In the genomic region with DNA sequence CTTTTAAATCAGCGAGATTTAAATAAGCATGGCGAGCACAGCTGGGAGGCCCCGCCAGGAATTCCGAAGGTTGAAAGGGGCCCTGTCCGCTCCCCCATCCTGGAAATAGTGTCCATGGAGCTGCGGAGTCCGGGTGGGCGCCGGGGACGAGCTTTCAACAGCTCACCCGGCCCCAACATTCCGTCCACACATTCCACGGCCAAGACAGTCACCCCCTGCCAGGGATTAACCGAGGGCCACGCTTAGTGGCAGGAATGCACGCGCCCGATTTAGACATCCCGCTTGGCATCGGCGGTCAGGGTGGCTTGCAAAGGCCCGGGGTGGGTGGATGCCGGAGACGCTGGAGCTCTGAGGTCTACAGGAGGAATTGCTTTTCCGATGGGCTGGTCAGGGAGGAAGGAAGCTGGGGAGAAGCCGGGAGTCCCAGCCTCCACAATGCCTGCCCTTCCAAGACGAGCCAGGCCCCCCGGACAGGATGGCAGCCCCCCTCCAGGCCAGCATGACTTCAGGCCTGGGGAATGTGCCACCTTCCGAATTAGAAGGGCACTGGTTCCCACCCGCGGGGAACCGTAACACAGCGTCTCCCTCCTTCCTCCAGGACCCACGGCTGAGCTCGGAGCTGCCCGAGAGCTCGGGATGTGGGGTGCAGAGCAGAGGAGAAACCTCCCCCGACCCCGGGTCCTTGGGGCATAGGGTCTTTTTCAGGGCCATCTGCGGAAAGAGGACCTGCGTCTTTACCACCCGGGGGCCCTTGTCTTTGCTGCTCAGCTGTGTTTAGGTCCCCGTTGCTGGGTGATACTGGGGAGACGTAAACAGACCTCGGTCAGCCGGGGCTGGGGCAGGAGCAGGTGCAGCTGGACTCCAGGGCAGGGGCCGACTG, we compare ENCODE assay signal across 12 cellular contexts. TPM values are rescaled to one million over a fixed set of nuclear protein-coding genes. Genes with fewer than 3 reads are reported as not detected.
DNase-seq lines count a peak whose midpoint lies in the region; ATAC-seq, FAIRE-seq and TF ChIP-seq lines count a peak whose summit lies in the region.
"Had no signal": no experiment of that assay in that cellular context is flagged by ENCODE, and none has a peak within 500 bp of the region (broad histone marks: within the 10 kb centered on the region; RNA-seq: fewer than 3 reads in every experiment).

No MANE protein-coding gene starts in this region.

- H3K4me1 ChIP-seq in endothelial cell of umbilical vein (ENCODE audit: control insufficient read depth, extremely low read depth, insufficient read depth, low read length) (peaks cover 8% of the 10 kb centered on the region), HepG2 (ENCODE audit: insufficient read depth, low read length) (no peaks in the 10 kb centered on the region), subcutaneous abdominal adipose tissue (ENCODE audit: control insufficient read depth in 5 of 5, insufficient read depth in 5 of 5, low read length in 5 of 5) (peaks cover 0 to 10% (median 0%) of the 10 kb centered on the region in 5 donors), PC-3 (ENCODE audit: insufficient read depth, low read length) (no peaks in the 10 kb centered on the region)
- H3K4me1 ChIP-seq: SJSA1 had no signal

- H2AFZ ChIP-seq in endothelial cell of umbilical vein (ENCODE audit: low read depth, low read length) (peak overlapping the region; percentile 49), HepG2 (ENCODE audit: low read length) (no peak overlapping the region), PC-3 (ENCODE audit: low read length) (no peak overlapping the region)

- H3K9ac ChIP-seq in endothelial cell of umbilical vein (replicated peaks; ENCODE audit: extremely low read depth, insufficient read depth, low read length) (peak overlapping the region; percentile 59), HepG2 (ENCODE audit: insufficient read depth, low read depth, low read length) (no peak overlapping the region), subcutaneous abdominal adipose tissue (ENCODE audit: low read length in 5 of 5) (peak overlapping the region in 2 of 5 donors; percentile 30 to 48), PC-3 (ENCODE audit: low read length) (no peak overlapping the region)

- POLR2A ChIA-PET in endothelial cell of umbilical vein (lab: Charles Lee) (no interaction called here), HepG2 (lab: Yijun Ruan, JAX) (no interaction called here), PC-3 (lab: Charles Lee; ENCODE audit: unreplicated experiment) (no interaction called here)

- TF ChIP-seq CTCF in endothelial cell of umbilical vein (IDR thresholded peaks at IDR 0.05; ENCODE audit: extremely low read depth in 1 of 2, insufficient read depth in 1 of 2, low read depth in 1 of 2, low read length in 2 of 2) (no peak), HepG2 (CRISPR knock-in tag; IDR thresholded peaks at IDR 0.05) (no peak), PC-3 (conservative IDR thresholded peaks at IDR 0.05; ENCODE audit: low read depth, low read length) (no peak)

- in situ Hi-C loops in HepG2 (cut with HindIII; ENCODE audit: extremely low pct_ligation_motif_present, low pct_unique_long_range_greater_than_20kb): no loop called here

- no peak for TF ChIP-seq POLR2A in endothelial cell of umbilical vein (IDR thresholded peaks at IDR 0.05; ENCODE audit: low read depth, low read length)
- no peak for TF ChIP-seq POLR2A in HepG2 (IDR thresholded peaks at IDR 0.05; ENCODE audit: insufficient read depth in 1 of 2, low read depth in 2 of 2, low read length in 2 of 2)

- H3K79me2 ChIP-seq in endothelial cell of umbilical vein (ENCODE audit: control insufficient read depth, insufficient read depth, low read length) (no peaks in the 10 kb centered on the region), HepG2 (ENCODE audit: insufficient read depth, low read length) (no peaks in the 10 kb centered on the region), PC-3 (ENCODE audit: low read length) (no peaks in the 10 kb centered on the region)

- dilution Hi-C loops in endothelial cell of umbilical vein (cut with MboI; ENCODE audit: extremely low pct_ligation_motif_present, low sequenced_read_pairs): no loop called here

- H4K20me1 ChIP-seq in endothelial cell of umbilical vein (replicated peaks; ENCODE audit: control insufficient read depth, extremely low read depth, insufficient read depth, low read length) (no peaks in the 10 kb centered on the region), HepG2 (ENCODE audit: insufficient read depth, low read length) (no peaks in the 10 kb centered on the region), PC-3 (ENCODE audit: low read length) (no peaks in the 10 kb centered on the region)

- peak; percentile 14 for DNase-seq in NAMALWA (ENCODE audit: low spot score)
- DNase-seq in endothelial cell of umbilical vein (ENCODE audit: low read depth, low spot score): peak; percentile 59
- DNase-seq in HepG2 (ENCODE audit: low spot score): no peak
- DNase-seq in NCI-H526 treated with DMSO at 0.1 percent for 48 hours (lab: John Stamatoyannopoulos, UW): no peak
- no peak for DNase-seq in DMS114 treated with DMSO at 0.1 percent for 48 hours (lab: John Stamatoyannopoulos, UW; ENCODE audit: unreplicated experiment)
- no peak for DNase-seq in PC-3
- DNase-seq in mucosa of gallbladder (ENCODE audit: low spot score): no peak
- DNase-seq: activated CD4-positive, alpha-beta memory T cell treated with anti-CD3 and anti-CD28 coated beads for 36 hours; amniotic stem cell; NCI-H1694 had no signal

- H3K36me3 ChIP-seq in endothelial cell of umbilical vein (ENCODE audit: control insufficient read depth in 2 of 2, extremely low read depth in 1 of 2, insufficient read depth in 2 of 2, low read length in 2 of 2) (no peaks in the 10 kb centered on the region), HepG2 (replicated peaks in 1 of 2; ENCODE audit: control insufficient read depth in 1 of 2, insufficient read depth in 2 of 2, low read length in 2 of 2) (no peaks in the 10 kb centered on the region), subcutaneous abdominal adipose tissue (ENCODE audit: control insufficient read depth in 5 of 5, insufficient read depth in 5 of 5, low read length in 5 of 5) (no peaks in the 10 kb centered on the region), PC-3 (ENCODE audit: low read depth, low read length) (no peaks in the 10 kb centered on the region)
- H3K36me3 ChIP-seq: SJSA1 had no signal

- WGBS in HepG2 (ENCODE audit: low lambda C conversion rate): 53% methylated on average over 13 of the region's 47 CpGs

- TF ChIP-seq RAD21 in HepG2 (CRISPR knock-in tag; IDR thresholded peaks at IDR 0.05): no peak

- H3K4me3 ChIP-seq in endothelial cell of umbilical vein (replicated peaks in 1 of 3; ENCODE audit: insufficient read depth in 1 of 3, low read depth in 1 of 3, low read length in 3 of 3): peak overlapping the region in 2 of 3 experiments; percentile 4 to 40
- no peak overlapping the region for H3K4me3 ChIP-seq in HepG2 (replicated peaks in 1 of 3; ENCODE audit: insufficient read depth in 1 of 3, low read depth in 2 of 3, low read length in 3 of 3)
- H3K4me3 ChIP-seq in subcutaneous abdominal adipose tissue (ENCODE audit: low read depth in 1 of 5, low read length in 5 of 5): peak overlapping the region in 3 of 5 donors; percentile 14 to 48 (median 29)
- no peak overlapping the region for H3K4me3 ChIP-seq in PC-3 (ENCODE audit: low read length)
- H3K4me3 ChIP-seq: SJSA1 had no signal

- no peaks in the 10 kb centered on the region for H3K9me1 ChIP-seq in endothelial cell of umbilical vein (replicated peaks; ENCODE audit: control insufficient read depth, extremely low read depth, insufficient read depth, low read length)

- intact Hi-C loops in endothelial cell of umbilical vein (cut with micrococcal nuclease): no loop called here
- intact Hi-C loops in HepG2 (cut with micrococcal nuclease; ENCODE audit: unreplicated experiment): no loop called here
- intact Hi-C loops in PC-3 (cut with micrococcal nuclease): no loop called here

- BruUV-seq in endothelial cell of umbilical vein (replicated peaks; lab: Mats Ljungman, UMichigan) (no TSS peak), HepG2 (replicated peaks; lab: Mats Ljungman, UMichigan) (no TSS peak), PC-3 (replicated peaks; lab: Mats Ljungman, UMichigan) (no TSS peak)

- H3K27me3 ChIP-seq in endothelial cell of umbilical vein (ENCODE audit: control insufficient read depth in 2 of 2, insufficient read depth in 2 of 2, low read length in 2 of 2) (no peaks in the 10 kb centered on the region), HepG2 (ENCODE audit: control insufficient read depth in 1 of 2, insufficient read depth in 2 of 2, low read length in 2 of 2) (no peaks in the 10 kb centered on the region), subcutaneous abdominal adipose tissue (ENCODE audit: control insufficient read depth in 5 of 5, insufficient read depth in 4 of 5, low read length in 5 of 5) (peaks cover 0 to 6% (median 0%) of the 10 kb centered on the region in 5 donors), PC-3 (ENCODE audit: low read length) (no peaks in the 10 kb centered on the region)
- H3K27me3 ChIP-seq: SJSA1 had no signal

- ATAC-seq in HepG2: peak; percentile 33; the same call in 1 of the 3 replicates
- ATAC-seq in PC-3: no peak

- CTCF ChIA-PET in endothelial cell of umbilical vein (lab: Charles Lee): no interaction called here
- CTCF ChIA-PET in HepG2 (lab: Yijun Ruan, JAX; ENCODE audit: low intra/inter-chr PET ratio, low total read pairs): no interaction called here
- CTCF ChIA-PET in PC-3 (lab: Charles Lee): no interaction called here

- TF ChIP-seq EP300 in HepG2 (IDR thresholded peaks at IDR 0.05; ENCODE audit: low read depth in 2 of 2, low read length in 2 of 2): no peak
- TF ChIP-seq EP300 in HepG2 (CRISPR knock-in tag; IDR thresholded peaks at IDR 0.05; ENCODE audit: borderline replicate concordance): no peak

- no peaks in the 10 kb centered on the region for H3K9me3 ChIP-seq in endothelial cell of umbilical vein (replicated peaks; ENCODE audit: control insufficient read depth, insufficient read depth, low read length)
- no peaks in the 10 kb centered on the region for H3K9me3 ChIP-seq in HepG2 (ENCODE audit: low read length)
- H3K9me3 ChIP-seq in subcutaneous abdominal adipose tissue (ENCODE audit: control insufficient read depth in 5 of 5, low read length in 5 of 5): no peaks in the 10 kb centered on the region
- H3K9me3 ChIP-seq in PC-3 (ENCODE audit: low read length): no peaks in the 10 kb centered on the region
- H3K9me3 ChIP-seq: SJSA1 had no signal

- FAIRE-seq in endothelial cell of umbilical vein (lab: Jason Lieb, UNC) (peak; percentile 57), HepG2 (lab: Jason Lieb, UNC) (no peak)

- H3F3A ChIP-seq in PC-3 (ENCODE audit: low read length, unreplicated experiment): no peaks in the 10 kb centered on the region

- no peaks in the 10 kb centered on the region for H3K9me2 ChIP-seq in PC-3 (replicated peaks; ENCODE audit: low read length)

- H3K4me2 ChIP-seq in endothelial cell of umbilical vein (ENCODE audit: insufficient read depth, low read length) (peak overlapping the region; percentile 74), HepG2 (ENCODE audit: low read depth, low read length) (no peak overlapping the region), PC-3 (ENCODE audit: low read length) (no peak overlapping the region)

- H3K27ac ChIP-seq in endothelial cell of umbilical vein (ENCODE audit: insufficient read depth, low read depth, low read length): peak overlapping the region; percentile 15
- no peak overlapping the region for H3K27ac ChIP-seq in HepG2 (ENCODE audit: extremely low read length, insufficient read depth, low read length)
- H3K27ac ChIP-seq in subcutaneous abdominal adipose tissue (ENCODE audit: low read depth, low read length): no peak overlapping the region
- H3K27ac ChIP-seq in PC-3 (ENCODE audit: low read length): no peak overlapping the region
- H3K27ac ChIP-seq: SJSA1 had no signal

RNA-seq across cellular contexts. Expression of a gene that starts 26.9 kb away (rescaled TPM):
- 29.2 and 33.6 TPM in 2 replicates for total RNA-seq in endothelial cell of umbilical vein
- polyA plus RNA-seq in endothelial cell of umbilical vein: 18.9 and 19.1 TPM in 2 replicates
- 11.3 and 13.8 TPM in 2 replicates for polyA plus RNA-seq in endothelial cell of umbilical vein (2011; cell fraction: cytosol; rRNA removed)
- polyA plus RNA-seq in endothelial cell of umbilical vein (2011; cell fraction: nucleus; rRNA removed): 59.1 and 61.8 TPM in 2 replicates
- 13.1 and 24.4 TPM in 2 replicates for polyA plus RNA-seq in endothelial cell of umbilical vein (2012)
- 11.5 and 16.0 TPM in 2 replicates for polyA minus RNA-seq in endothelial cell of umbilical vein
- 24.2 TPM for polyA minus RNA-seq in endothelial cell of umbilical vein (2011; cell fraction: cytosol; rRNA and poly(A)+ RNA removed)
- polyA minus RNA-seq in endothelial cell of umbilical vein (2011; cell fraction: nucleus; rRNA and poly(A)+ RNA removed): 18.9 and 30.7 TPM in 2 replicates
- 10.2 and 17.0 TPM in 2 replicates for total RNA-seq in HepG2 (2016; rRNA removed; fragmentation: Illumina TruSeq; extraction: Trizol)
- total RNA-seq in HepG2 (2016; cell fraction: cytosol; rRNA removed; fragmentation: Illumina TruSeq; extraction: Trizol; ENCODE audit: low read depth): 40.0 and 45.6 TPM in 2 replicates
- 9.9 and 18.2 TPM in 2 replicates for total RNA-seq in HepG2 (2016; cell fraction: insoluble cytoplasmic fraction; rRNA removed; fragmentation: Illumina TruSeq; extraction: Trizol)
- 24.0 and 29.4 TPM in 2 replicates for total RNA-seq in HepG2 (2016; cell fraction: membrane; rRNA removed; fragmentation: Illumina TruSeq; extraction: Trizol)
- total RNA-seq in HepG2 (2016; cell fraction: nucleus; rRNA removed; fragmentation: Illumina TruSeq; extraction: Trizol): 16.8 and 20.3 TPM in 2 replicates
- polyA plus RNA-seq in HepG2 (2011; rRNA removed): 21.4 and 26.0 TPM in 2 replicates
- 12.7 and 19.9 TPM in 2 replicates for polyA plus RNA-seq in HepG2 (2011; cell fraction: cytosol; rRNA removed)
- polyA plus RNA-seq in HepG2 (2011; cell fraction: nucleus; rRNA removed): 123 and 149 TPM in 2 replicates
- polyA plus RNA-seq in HepG2 (2012): 9.5 and 14.7 TPM in 2 replicates
- 4.1 and 5.7 TPM in 2 replicates for polyA plus RNA-seq in HepG2 (2016; cell fraction: cytosol; fragmentation: Illumina TruSeq; extraction: Trizol; ENCODE audit: low read depth)
- polyA plus RNA-seq in HepG2 (2016; cell fraction: insoluble cytoplasmic fraction; fragmentation: Illumina TruSeq; extraction: Trizol; ENCODE audit: low read depth): 11.5 and 12.7 TPM in 2 replicates
- 7.1 and 8.7 TPM in 2 replicates for polyA plus RNA-seq in HepG2 (2016; cell fraction: membrane; fragmentation: Illumina TruSeq; extraction: Trizol; ENCODE audit: low read depth)
- 43.6 and 49.3 TPM in 2 replicates for polyA plus RNA-seq in HepG2 (2016; cell fraction: nucleus; fragmentation: Illumina TruSeq; extraction: Trizol; ENCODE audit: insufficient read depth, low read depth)
- 25.0 and 39.8 TPM in 2 replicates for polyA minus RNA-seq in HepG2 (2011; rRNA and poly(A)+ RNA removed; ENCODE audit: low replicate concordance)
- 13.1 and 17.1 TPM in 2 replicates for polyA minus RNA-seq in HepG2 (2011; cell fraction: cytosol; rRNA and poly(A)+ RNA removed)
- 23.4 and 29.1 TPM in 2 replicates for polyA minus RNA-seq in HepG2 (2011; cell fraction: nucleus; rRNA and poly(A)+ RNA removed)
- total RNA-seq in PC-3 (2014; rRNA removed): 35.2 and 35.4 TPM in 2 replicates
- total RNA-seq in mucosa of gallbladder: 27.1 TPM

Comparison
In these comparisons a context has a peak if more than half of its experiments do, and no peak if none do; other contexts are left out.
1. DNase-seq: peak in NAMALWA (single experiment) and endothelial cell of umbilical vein (single experiment); none in HepG2 (single experiment), NCI-H526 treated with DMSO at 0.1 percent for 48 hours (single experiment), DMS114 treated with DMSO at 0.1 percent for 48 hours (single experiment), PC-3 (single experiment) and mucosa of gallbladder (single experiment).
2. H3K4me3 ChIP-seq: peak in endothelial cell of umbilical vein (2 of 3) and subcutaneous abdominal adipose tissue (3 of 5); none in HepG2 (0 of 3) and PC-3 (single experiment).